ENCODE assay signal across 25 cellular contexts in genomic region chr14:104263671-104264358, GRCh38.
DNase-seq lines count a peak whose midpoint lies in the region; ATAC-seq and TF ChIP-seq lines count a peak whose summit lies in the region.
"Had no signal": no experiment of that assay in that cellular context is flagged by ENCODE, and none has a peak within 500 bp of the region (broad histone marks: within the 10 kb centered on the region; RNA-seq: fewer than 3 reads in every experiment).

No MANE protein-coding gene starts in this region.

- no peak for ATAC-seq in activated T-cell treated with anti-CD3 and anti-CD28 coated beads, Interleukin-2, amount 50 U/mL, for 4 hours
- ATAC-seq in HG03457 (IDR thresholded peaks at IDR 0.05; ENCODE audit: unreplicated experiment) = no peak
- no peak for ATAC-seq in CD4-positive, alpha-beta T cell (ENCODE audit: poor library complexity)
- ATAC-seq: A549; left ventricle myocardium superior; stimulated activated naive B cell treated with anti-CD40 and anti-IgM and Interleukin-4, amounts not matched to agents 10 μg/mL and 1 μg/mL and 100 μg/mL, for 72 hours had no signal

- CTCF ChIA-PET in CD4-positive, alpha-beta T cell (lab: Charles Lee) = no interaction called here

- no peaks in the 10 kb centered on the region for H3K36me3 Mint-ChIP-seq in activated T-cell treated with anti-CD3 and anti-CD28 coated beads, Interleukin-2, amount 50 U/mL, for 24 hours (ENCODE audit: low read depth)
- no peaks in the 10 kb centered on the region for H3K36me3 Mint-ChIP-seq in activated T-cell treated with anti-CD3 and anti-CD28 coated beads, Interleukin-2, amount 50 U/mL, for 4 hours (ENCODE audit: insufficient read depth)
- no peaks in the 10 kb centered on the region for H3K36me3 Mint-ChIP-seq in chondrocyte (ENCODE audit: low read depth)
- no peaks in the 10 kb centered on the region for H3K36me3 Mint-ChIP-seq in CD4-positive, alpha-beta T cell (ENCODE audit: low read depth)
- H3K36me3 Mint-ChIP-seq: stimulated activated naive B cell treated with anti-CD40 and anti-IgM and Interleukin-4, amounts not matched to agents 10 μg/mL and 1 μg/mL and 100 μg/mL, for 72 hours had no signal

- intact Hi-C loops in spleen (cut with DNase I; ENCODE audit: low total_unique reads) = no loop called here
- intact Hi-C loops in CD4-positive, alpha-beta T cell (cut with DNase I, micrococcal nuclease) = no loop called here

- H3K36me3 ChIP-seq in spleen = no peaks in the 10 kb centered on the region
- H3K36me3 ChIP-seq: thyroid gland had no signal

- H3K4me1 ChIP-seq in spleen = peaks cover 0 to 11% (median 6%) of the 10 kb centered on the region in 6 donors
- H3K4me1 ChIP-seq: A549, thyroid gland had no signal

- TF ChIP-seq CTCF in chondrocyte (IDR thresholded peaks at IDR 0.05) = no peak
- no peak for TF ChIP-seq CTCF in spleen (IDR thresholded peaks at IDR 0.05 in 8 of 11, conservative IDR thresholded peaks at IDR 0.05 in 3 of 11)
- no peak for TF ChIP-seq CTCF in CD4-positive, alpha-beta T cell (IDR thresholded peaks at IDR 0.05)

- peaks cover 0 to 8% (median 0%) of the 10 kb centered on the region in 7 donors for H3K27me3 ChIP-seq in spleen (replicated peaks in 1 of 7)
- no peaks in the 10 kb centered on the region for H3K27me3 ChIP-seq in CD4-positive, alpha-beta T cell (ENCODE audit: control insufficient read depth, insufficient read depth, low read length)
- H3K27me3 ChIP-seq: thyroid gland had no signal

- H3K27me3 Mint-ChIP-seq in activated T-cell treated with anti-CD3 and anti-CD28 coated beads, Interleukin-2, amount 50 U/mL, for 24 hours = peaks cover 2% of the 10 kb centered on the region
- peaks cover 9% of the 10 kb centered on the region for H3K27me3 Mint-ChIP-seq in activated T-cell treated with anti-CD3 and anti-CD28 coated beads, Interleukin-2, amount 50 U/mL, for 4 hours (ENCODE audit: low read depth)
- H3K27me3 Mint-ChIP-seq in chondrocyte (ENCODE audit: low read depth) = peaks cover 22% of the 10 kb centered on the region
- peaks cover 8% of the 10 kb centered on the region for H3K27me3 Mint-ChIP-seq in CD4-positive, alpha-beta T cell

- no peak overlapping the region for H3K27ac Mint-ChIP-seq in activated T-cell treated with anti-CD3 and anti-CD28 coated beads, Interleukin-2, amount 50 U/mL, for 24 hours
- no peak overlapping the region for H3K27ac Mint-ChIP-seq in chondrocyte (ENCODE audit: unreplicated experiment)
- no peak overlapping the region for H3K27ac Mint-ChIP-seq in CD4-positive, alpha-beta T cell
- H3K27ac Mint-ChIP-seq: B cell; stimulated activated naive B cell treated with anti-CD40 and anti-IgM and Interleukin-4, amounts not matched to agents 10 μg/mL and 1 μg/mL and 100 μg/mL, for 72 hours had no signal

- peaks cover 0 to 28% (median 21%) of the 10 kb centered on the region in 8 donors for H3K9me3 ChIP-seq in spleen
- H3K9me3 ChIP-seq in CD4-positive, alpha-beta T cell (ENCODE audit: control insufficient read depth, low read length) = peaks cover 9% of the 10 kb centered on the region
- H3K9me3 ChIP-seq: mucosa of descending colon, thyroid gland had no signal

- no peak overlapping the region for H3K4me3 ChIP-seq in spleen
- H3K4me3 ChIP-seq: A549, GM23248, mucosa of descending colon, skin epidermis, thyroid gland had no signal

- no peak overlapping the region for H3K4me3 Mint-ChIP-seq in activated T-cell treated with anti-CD3 and anti-CD28 coated beads, Interleukin-2, amount 50 U/mL, for 24 hours
- no peak overlapping the region for H3K4me3 Mint-ChIP-seq in activated T-cell treated with anti-CD3 and anti-CD28 coated beads, Interleukin-2, amount 50 U/mL, for 4 hours
- no peak overlapping the region for H3K4me3 Mint-ChIP-seq in chondrocyte (ENCODE audit: unreplicated experiment)
- H3K4me3 Mint-ChIP-seq in CD4-positive, alpha-beta T cell = no peak overlapping the region
- H3K4me3 Mint-ChIP-seq: B cell; stimulated activated naive B cell treated with anti-CD40 and anti-IgM and Interleukin-4, amounts not matched to agents 10 μg/mL and 1 μg/mL and 100 μg/mL, for 72 hours had no signal

- no peak overlapping the region for H3K27ac ChIP-seq in spleen
- no peak overlapping the region for H3K27ac ChIP-seq in CD4-positive, alpha-beta T cell (ENCODE audit: low read depth, low read length)
- H3K27ac ChIP-seq: A549, epithelial cell of prostate, GM23248, skin epidermis, thyroid gland had no signal

- peak; percentile 11 for DNase-seq in activated T-cell treated with anti-CD3 and anti-CD28 coated beads, Interleukin-2, amount 50 U/mL, for 24 hours
- no peak for DNase-seq in activated T-cell treated with anti-CD3 and anti-CD28 coated beads, Interleukin-2, amount 50 U/mL, for 4 hours
- DNase-seq in NCI-H2227 (lab: John Stamatoyannopoulos, UW; ENCODE audit: unreplicated experiment) (peak; percentile 73), chondrocyte (ENCODE audit: low spot score) (peak; percentile 77), spleen (peak; percentile 66), mesenteric fat pad (ENCODE audit: low spot score) (no peak)
- DNase-seq in CD4-positive, alpha-beta T cell = no peak
- DNase-seq: activated CD4-positive, alpha-beta T cell treated with anti-CD3 and anti-CD28 coated beads, Interleukin-2, amount 50 U/mL, for 48 hours; activated CD4-positive, CD25-positive, alpha-beta regulatory T cell; activated naive CD4-positive, alpha-beta T cell treated with anti-CD3 and anti-CD28 coated beads, Interleukin-2, amount 50 U/mL, for 16 hours; GM23248; left ventricle myocardium superior; NCI-H1105; NCI-H2081; NCI-H524; RPMI8226; stimulated activated naive B cell treated with anti-CD40 and anti-IgM and Interleukin-4, amounts not matched to agents 10 μg/mL and 1 μg/mL and 100 μg/mL, for 72 hours; T-helper 9 cell; thyroid gland had no signal

- H3K4me1 Mint-ChIP-seq in activated T-cell treated with anti-CD3 and anti-CD28 coated beads, Interleukin-2, amount 50 U/mL, for 24 hours (ENCODE audit: low read depth) = no peaks in the 10 kb centered on the region
- no peaks in the 10 kb centered on the region for H3K4me1 Mint-ChIP-seq in activated T-cell treated with anti-CD3 and anti-CD28 coated beads, Interleukin-2, amount 50 U/mL, for 4 hours (ENCODE audit: low read depth)
- no peaks in the 10 kb centered on the region for H3K4me1 Mint-ChIP-seq in chondrocyte (ENCODE audit: low read depth)
- peaks cover 4% of the 10 kb centered on the region for H3K4me1 Mint-ChIP-seq in CD4-positive, alpha-beta T cell (ENCODE audit: low read depth)
- H3K4me1 Mint-ChIP-seq: B cell had no signal

- WGBS in spleen, 5 donors = 86 to 90% (median 89%) methylated on average over 18 of the region's 18 CpGs

- H3K9me3 Mint-ChIP-seq in activated T-cell treated with anti-CD3 and anti-CD28 coated beads, Interleukin-2, amount 50 U/mL, for 24 hours = peaks cover 3% of the 10 kb centered on the region
- H3K9me3 Mint-ChIP-seq in activated T-cell treated with anti-CD3 and anti-CD28 coated beads, Interleukin-2, amount 50 U/mL, for 4 hours = peaks cover 16% of the 10 kb centered on the region
- peaks cover 16% of the 10 kb centered on the region for H3K9me3 Mint-ChIP-seq in chondrocyte (ENCODE audit: low read depth)
- peaks cover 6% of the 10 kb centered on the region for H3K9me3 Mint-ChIP-seq in CD4-positive, alpha-beta T cell

- no peak for TF ChIP-seq POLR2A in spleen (IDR thresholded peaks at IDR 0.05)

- POLR2A ChIA-PET in CD4-positive, alpha-beta T cell (lab: Charles Lee) = no interaction called here

Comparison
In these comparisons a context has a peak if more than half of its experiments do, and no peak if none do; other contexts are left out.
1. DNase-seq: peak in activated T-cell treated with anti-CD3 and anti-CD28 coated beads, Interleukin-2, amount 50 U/mL, for 24 hours (single experiment), NCI-H2227 (single experiment), chondrocyte (single experiment) and spleen (single experiment); none in activated T-cell treated with anti-CD3 and anti-CD28 coated beads, Interleukin-2, amount 50 U/mL, for 4 hours (single experiment), CD4-positive, alpha-beta T cell (0 of 10) and mesenteric fat pad (single experiment).